Comparison of ENCODE assay signal across 4 cellular contexts in genomic region chr13:106405731-106406130, GRCh38.
"Had no signal": no experiment of that assay in that cellular context is flagged by ENCODE, and none has a peak within 500 bp of the region (broad histone marks: within the 10 kb centered on the region; RNA-seq: fewer than 3 reads in every experiment).

No MANE protein-coding gene starts in this region.

- H3K9ac ChIP-seq: GM23248 had no signal

- DNase-seq: GM23248, H9, HCEC 1CT, KBM-7 had no signal

- H3K4me3 ChIP-seq: GM23248 had no signal

- H3K27ac ChIP-seq: GM23248 had no signal
